Comparison of ENCODE assay signal across 8 cellular contexts in genomic region chr3:155805802-155806618, GRCh38. TPM values are rescaled to one million over a fixed set of nuclear protein-coding genes. Genes with fewer than 3 reads are reported as not detected.
DNase-seq lines count a peak whose midpoint lies in the region; ATAC-seq and TF ChIP-seq lines count a peak whose summit lies in the region.

Gene C3orf33, minus strand, starts transcription at chr3:155806278. Its CDS starts 26 bp downstream, at chr3:155806252.

- peak; percentile 80 for TF ChIP-seq CTCF in GM20000 (IDR thresholded peaks at IDR 0.05; ENCODE audit: extremely low read depth, missing control alignments)

- H3K9me3 ChIP-seq in NT2/D1 (ENCODE audit: insufficient read depth, low read length), result no peaks in the 10 kb centered on the region

- no peaks in the 10 kb centered on the region for H3K4me1 ChIP-seq in NT2/D1 (ENCODE audit: insufficient read depth, insufficient read length)

- no peaks in the 10 kb centered on the region for H3K27me3 ChIP-seq in NT2/D1 (ENCODE audit: insufficient read depth, insufficient read length)

- DNase-seq in D341Med (ENCODE audit: low spot score), result peak; percentile 96
- peak; percentile 91 for DNase-seq in GM20000 (ENCODE audit: low spot score)
- DNase-seq in HS-5 (ENCODE audit: low read depth), result peak; percentile 19
- DNase-seq in NT2/D1 (ENCODE audit: low read depth, low spot score), result peak; percentile 57
- DNase-seq in activated T-cell treated with anti-CD3 and anti-CD28 coated beads for 24 hours (ENCODE audit: low read depth), result peak; percentile 69
- DNase-seq in myocyte (ENCODE audit: low read depth), result peak; percentile 77
- DNase-seq in stimulated activated CD8-positive, alpha-beta memory T cell treated with anti-CD3 and anti-CD28 coated beads, Interleukin-7, amount 100 ng/mL, for 4 hours (ENCODE audit: low read depth in 2 of 2), result peak; percentile 58 to 76

- H3K9ac ChIP-seq in NT2/D1 (ENCODE audit: insufficient read length, low read depth), result peak within 1 kb of the TSS; percentile 88

- ATAC-seq in esophagus mucosa, result peak; percentile 87

- H3K4me3 ChIP-seq in NT2/D1 (ENCODE audit: insufficient read length, low read depth), result peak within 1 kb of the TSS; percentile 75

- H3K36me3 ChIP-seq in NT2/D1 (ENCODE audit: insufficient read depth, insufficient read length, low read length), result peaks cover 5% of the 10 kb centered on the region

RNA-seq across cellular contexts. Expression of gene C3orf33, which starts in this region (rescaled TPM):
- total RNA-seq in esophagus mucosa (0.84 TPM), myocyte (5.2 and 5.4 TPM in 2 replicates)
- polyA plus RNA-seq in myocyte (2012), result 1.9 TPM

Comparison
In these comparisons a context has a peak if more than half of its experiments do, and no peak if none do; other contexts are left out.
1. Peak in every context shown above with its lines: DNase-seq, ATAC-seq and H3K4me3 ChIP-seq.
2. Peak in ATAC-seq in esophagus mucosa; RNA of the gene not detected or under 1 TPM.
3. DNase-seq: peak in every context shown above with its lines; median percentile 96 in D341Med; 91 in GM20000; 77 in myocyte; 69 in activated T-cell treated with anti-CD3 and anti-CD28 coated beads for 24 hours; 67 in stimulated activated CD8-positive, alpha-beta memory T cell treated with anti-CD3 and anti-CD28 coated beads, Interleukin-7, amount 100 ng/mL, for 4 hours; 57 in NT2/D1; 19 in HS-5.